8 cellular contexts compared by ENCODE assay signal in the genomic region with DNA sequence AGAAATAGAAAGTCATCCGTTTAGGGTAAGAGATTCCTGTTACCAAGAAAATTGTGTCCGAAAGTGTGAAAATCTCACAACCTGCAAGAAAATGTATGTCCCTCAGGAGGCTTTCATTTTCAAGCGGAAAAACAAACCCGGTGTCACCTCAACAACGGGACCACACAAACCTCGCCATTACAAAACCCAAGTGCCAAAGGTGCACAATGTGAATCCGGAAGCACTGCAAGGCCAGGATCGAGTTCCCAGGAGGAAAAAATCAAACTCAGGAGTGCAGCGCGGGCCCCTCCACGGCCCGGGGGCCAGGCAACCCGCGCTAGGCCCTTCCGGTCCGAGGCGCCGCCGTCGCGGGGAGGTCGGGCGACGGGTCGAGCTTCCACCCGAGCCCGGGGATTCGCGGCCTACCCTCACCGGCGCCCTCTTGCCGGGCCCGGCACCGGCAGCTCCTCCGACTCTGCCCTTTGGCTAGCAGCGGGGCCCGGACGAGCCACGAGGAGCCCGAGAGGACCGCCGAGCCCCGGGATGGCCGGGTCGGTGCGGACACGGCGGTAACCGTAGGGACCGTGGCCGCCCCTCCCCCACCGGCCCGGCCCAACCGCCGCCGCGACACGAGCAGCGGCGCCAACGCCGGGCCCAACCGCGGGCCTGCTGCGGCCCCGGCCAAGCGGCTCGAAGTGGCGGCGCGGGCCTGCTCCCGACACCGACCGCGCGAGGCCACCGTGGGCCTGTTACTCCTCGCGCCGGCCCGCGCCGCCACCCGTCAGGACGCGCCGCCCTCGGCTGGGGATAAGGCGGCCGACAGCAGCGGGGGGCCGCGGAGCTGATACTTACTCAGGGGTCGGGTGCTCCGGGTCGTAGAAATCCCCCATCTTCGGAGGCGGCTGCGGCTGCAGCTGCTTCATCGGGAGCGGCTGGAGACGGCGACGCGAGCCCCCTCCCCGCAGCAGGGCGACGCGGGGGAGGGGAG. TPM values are rescaled to one million over a fixed set of nuclear protein-coding genes. Genes with fewer than 3 reads are reported as not detected.
DNase-seq lines count a peak whose midpoint lies in the region; ATAC-seq and TF ChIP-seq lines count a peak whose summit lies in the region.

No MANE protein-coding gene starts in this region.

- H2BK15ac ChIP-seq in mesenchymal stem cell (ENCODE audit: low read depth, poor library complexity, severe bottlenecking), result peak overlapping the region; percentile 44

- in situ Hi-C loops in GM13977 (cut with MboI; ENCODE audit: low pct_unique_long_range_greater_than_20kb, low sequenced_read_pairs, unreplicated experiment), result no loop called here

- no peak overlapping the region for H2AK5ac ChIP-seq in mesenchymal stem cell (ENCODE audit: low read length, severe bottlenecking)

- ATAC-seq in activated CD8-positive, alpha-beta T cell treated with anti-CD3 and anti-CD28 coated beads, Interleukin-2, amount 10 ng/mL, durations not matched to agents 7 days and 5 days, result peak; percentile 41

- H3K4me3 ChIP-seq in mesenchymal stem cell (ENCODE audit: insufficient read depth in 1 of 2, low read depth in 1 of 2, low read length in 2 of 2), result peak overlapping the region; percentile 90 to 93

- peak overlapping the region; percentile 87 for H4K91ac ChIP-seq in mesenchymal stem cell (ENCODE audit: low read length)

- H2BK5ac ChIP-seq in mesenchymal stem cell (ENCODE audit: low read depth, low read length, poor library complexity, severe bottlenecking), result peak overlapping the region; percentile 92

- TF ChIP-seq CTCF in GM13977 (IDR thresholded peaks at IDR 0.05; ENCODE audit: extremely low read depth, insufficient read depth, missing control alignments) (no peak), HFFc6 (IDR thresholded peaks at IDR 0.05) (no peak)

- H3K18ac ChIP-seq in mesenchymal stem cell (ENCODE audit: low read depth in 1 of 2, low read length in 2 of 2), result peak overlapping the region; percentile 95 to 96

- H3K4me1 ChIP-seq in mesenchymal stem cell (ENCODE audit: control insufficient read depth, insufficient read depth, low read depth, low read length), result peaks cover 7% of the 10 kb centered on the region

- H3K36me3 Mint-ChIP-seq in HFFc6 (ENCODE audit: low read depth), result peaks cover 19% of the 10 kb centered on the region; the same call in 1 of the 2 replicates
- peaks cover 14% of the 10 kb centered on the region for H3K36me3 Mint-ChIP-seq in activated CD8-positive, alpha-beta T cell treated with anti-CD3 and anti-CD28 coated beads, Interleukin-2, amount 10 ng/mL, durations not matched to agents 7 days and 5 days (ENCODE audit: low read depth)

- DNase-seq in GM13977 (ENCODE audit: low spot score), result peak; percentile 65
- DNase-seq in HFFc6, result peak; percentile 6
- DNase-seq in NCI-H1092 treated with DMSO at 0.1 percent for 48 hours (lab: John Stamatoyannopoulos, UW), result peak; percentile 56
- peak; percentile 74 for DNase-seq in activated CD8-positive, alpha-beta T cell treated with anti-CD3 and anti-CD28 coated beads, Interleukin-2, amount 10 ng/mL, durations not matched to agents 7 days and 5 days
- DNase-seq in effector CD8-positive, alpha-beta T cell (lab: John Stamatoyannopoulos, UW), result peak; percentile 45
- DNase-seq in mesenchymal stem cell, result peak; percentile 59
- DNase-seq in stimulated activated CD8-positive, alpha-beta memory T cell treated with anti-CD3 and anti-CD28 coated beads, Interleukin-12 subunit alpha, Interleukin-12 subunit beta, amount 100 ng/mL, for 1 hour (ENCODE audit: low read depth), result peak; percentile 33
- no peak for DNase-seq in DMS153 (lab: John Stamatoyannopoulos, UW)

- CTCF ChIA-PET in activated CD8-positive, alpha-beta T cell treated with anti-CD3 and anti-CD28 coated beads, Interleukin-2, amount 10 ng/mL, durations not matched to agents 7 days and 5 days (lab: Charles Lee), result interaction anchor here (1.0 to 2.3 kb wide), 13 partner anchors 13 to 258 kb away, joined by 3 to 20 read pairs (median 5); a partner anchor contains a TSS

- peak overlapping the region; percentile 97 for H3K27ac Mint-ChIP-seq in HFFc6
- peak overlapping the region; percentile 97 for H3K27ac Mint-ChIP-seq in activated CD8-positive, alpha-beta T cell treated with anti-CD3 and anti-CD28 coated beads, Interleukin-2, amount 10 ng/mL, durations not matched to agents 7 days and 5 days

- peaks cover 8% of the 10 kb centered on the region for H3K79me1 ChIP-seq in mesenchymal stem cell (replicated peaks; ENCODE audit: low read length, poor library complexity, severe bottlenecking)

- peak overlapping the region; percentile 99 for H3K4me3 Mint-ChIP-seq in HFFc6
- H3K4me3 Mint-ChIP-seq in activated CD8-positive, alpha-beta T cell treated with anti-CD3 and anti-CD28 coated beads, Interleukin-2, amount 10 ng/mL, durations not matched to agents 7 days and 5 days, result peak overlapping the region; percentile 87

- H3K4me2 ChIP-seq in mesenchymal stem cell (ENCODE audit: low read length, poor library complexity, severe bottlenecking), result peak overlapping the region; percentile 75

- H3K9ac ChIP-seq in mesenchymal stem cell (ENCODE audit: low read length), result peak overlapping the region; percentile 98

- peaks cover 4% of the 10 kb centered on the region; the same call in 1 of the 2 replicates for H3K27me3 Mint-ChIP-seq in HFFc6 (ENCODE audit: insufficient read depth)
- H3K27me3 Mint-ChIP-seq in activated CD8-positive, alpha-beta T cell treated with anti-CD3 and anti-CD28 coated beads, Interleukin-2, amount 10 ng/mL, durations not matched to agents 7 days and 5 days (ENCODE audit: low read depth), result no peaks in the 10 kb centered on the region

- POLR2A ChIA-PET in activated CD8-positive, alpha-beta T cell treated with anti-CD3 and anti-CD28 coated beads, Interleukin-2, amount 10 ng/mL, durations not matched to agents 7 days and 5 days (lab: Charles Lee), result interaction anchor here (0.6 to 1.6 kb wide), 11 partner anchors 11 to 249 kb away, joined by 3 to 5 read pairs (median 3); a partner anchor contains a TSS

- WGBS in mesenchymal stem cell, result under 1% methylated on average over 72 of the region's 109 CpGs

- peaks cover 51% of the 10 kb centered on the region for H3K4me1 Mint-ChIP-seq in HFFc6 (ENCODE audit: low read depth)
- H3K4me1 Mint-ChIP-seq in activated CD8-positive, alpha-beta T cell treated with anti-CD3 and anti-CD28 coated beads, Interleukin-2, amount 10 ng/mL, durations not matched to agents 7 days and 5 days (ENCODE audit: low read depth), result peaks cover 45% of the 10 kb centered on the region

- H3K14ac ChIP-seq in mesenchymal stem cell (ENCODE audit: low read length in 2 of 2), result peak overlapping the region in 1 of 2 experiments; percentile 95

- H3K9me3 ChIP-seq in mesenchymal stem cell (ENCODE audit: control insufficient read depth, low read length), result no peaks in the 10 kb centered on the region

- no peaks in the 10 kb centered on the region for H3K9me3 Mint-ChIP-seq in HFFc6
- no peaks in the 10 kb centered on the region for H3K9me3 Mint-ChIP-seq in activated CD8-positive, alpha-beta T cell treated with anti-CD3 and anti-CD28 coated beads, Interleukin-2, amount 10 ng/mL, durations not matched to agents 7 days and 5 days (ENCODE audit: insufficient read depth)

- H3K23ac ChIP-seq in mesenchymal stem cell (ENCODE audit: low read length in 2 of 2), result peak overlapping the region in 1 of 2 experiments; percentile 86

- H3K27me3 ChIP-seq in mesenchymal stem cell (ENCODE audit: control insufficient read depth in 1 of 2, insufficient read depth in 1 of 2, low read length in 2 of 2), result no peaks in the 10 kb centered on the region

- H3K36me3 ChIP-seq in mesenchymal stem cell (ENCODE audit: control insufficient read depth in 1 of 2, insufficient read depth in 2 of 2, low read depth in 1 of 2, low read length in 2 of 2), result no peaks in the 10 kb centered on the region

- H2AFZ ChIP-seq in mesenchymal stem cell (ENCODE audit: low read depth, low read length), result peak overlapping the region; percentile 88

- H3K4ac ChIP-seq in mesenchymal stem cell (ENCODE audit: low read depth in 1 of 2, low read length in 2 of 2), result peak overlapping the region; percentile 75 to 94

- H2BK12ac ChIP-seq in mesenchymal stem cell (ENCODE audit: low read length in 2 of 2), result peak overlapping the region in 1 of 2 experiments; percentile 59

- peak overlapping the region; percentile 74 for H3K27ac ChIP-seq in mesenchymal stem cell (ENCODE audit: low read length, poor library complexity, severe bottlenecking)

- H2BK120ac ChIP-seq in mesenchymal stem cell (ENCODE audit: low read depth, low read length), result peak overlapping the region; percentile 42

- peak overlapping the region; percentile 76 for H4K8ac ChIP-seq in mesenchymal stem cell (ENCODE audit: low read length)

RNA-seq across cellular contexts. Expression of a gene that starts 0.6 kb away (rescaled TPM):
- total RNA-seq in HFFc6 (2021; fragmentation: NEBNext Ultra II Directional; extraction: Animal tissue kit (Norgen Biotek cat#: 25700)), result 10 to 100 TPM; 26.7 to 33.7 (median 30.8) TPM
- 10 to 100 TPM; 43.1 to 48.1 TPM for total RNA-seq in activated CD8-positive, alpha-beta T cell treated with anti-CD3 and anti-CD28 coated beads, Interleukin-2, amount 10 ng/mL, durations not matched to agents 7 days and 5 days
- polyA plus RNA-seq in mesenchymal stem cell (2013, experiment 1 of 2), result 14.6 TPM
- polyA plus RNA-seq in mesenchymal stem cell (2013, experiment 2 of 2), result 14.2 TPM
